9 cellular contexts compared by ENCODE assay signal in genomic region chr2:50148632-50149031, GRCh38.
"Had no signal": no experiment of that assay in that cellular context is flagged by ENCODE, and none has a peak within 500 bp of the region (broad histone marks: within the 10 kb centered on the region; RNA-seq: fewer than 3 reads in every experiment).

No MANE protein-coding gene starts in this region.

- ATAC-seq: HCT116, HepG2 had no signal

- H3K4me3 Mint-ChIP-seq: HFFc6, IgD-negative memory B cell had no signal

- H3K36me3 ChIP-seq: HAP-1 had no signal

- H3K4me2 ChIP-seq: KMS-11 had no signal

- H3K27me3 Mint-ChIP-seq: IgD-negative memory B cell had no signal

- H3K4me3 ChIP-seq: HAP-1 had no signal

- H3K27ac Mint-ChIP-seq: HFFc6, IgD-negative memory B cell had no signal

- H3K9me3 ChIP-seq: HAP-1 had no signal

- H3K27ac ChIP-seq: HL-60, KMS-11 had no signal

- H3K36me3 Mint-ChIP-seq: IgD-negative memory B cell had no signal

- DNase-seq: GOT3, HFFc6, KBM-7 had no signal

- H3K9ac ChIP-seq: KMS-11 had no signal
